In the genomic region with DNA sequence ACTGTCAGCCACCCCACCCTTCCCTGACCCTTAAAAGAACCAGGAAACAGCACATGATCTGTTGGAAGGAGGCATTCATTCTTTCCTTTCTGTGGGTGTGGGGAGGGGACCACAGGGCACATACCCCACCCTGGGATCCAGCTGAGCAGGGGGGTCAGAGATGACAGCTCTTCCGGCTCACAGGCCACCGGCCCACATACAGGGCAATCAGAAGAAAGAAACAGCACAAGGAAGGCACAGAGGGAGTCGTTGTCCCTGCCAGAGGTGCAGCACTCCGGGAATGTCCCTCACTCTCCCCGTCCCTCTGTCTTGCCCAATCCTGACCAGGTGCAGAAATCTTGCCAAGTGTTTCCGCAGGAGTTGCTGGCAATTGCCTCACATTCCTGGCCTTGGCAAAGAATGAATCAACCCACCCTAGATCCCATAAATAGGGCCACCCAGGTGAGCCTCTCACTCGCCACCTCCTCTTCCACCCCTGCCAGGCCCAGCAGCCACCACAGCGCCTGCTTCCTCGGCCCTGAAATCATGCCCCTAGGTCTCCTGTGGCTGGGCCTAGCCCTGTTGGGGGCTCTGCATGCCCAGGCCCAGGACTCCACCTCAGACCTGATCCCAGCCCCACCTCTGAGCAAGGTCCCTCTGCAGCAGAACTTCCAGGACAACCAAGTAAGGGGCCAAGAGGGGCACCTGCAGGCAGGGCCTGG, we compare ENCODE assay signal across 2 cellular contexts.
TF ChIP-seq lines count a peak whose summit lies in the region.

A gene (plus strand): TSS at position 453 of the 701 bp plus-strand sequence. CDS start 73 bp downstream, at position 526.

TF ChIP-seq in IMR-90, 13 proteins besides CTCF, POLR2A, EP300 and RAD21:
- TF ChIP-seq MXI1 (IDR thresholded peaks at IDR 0.05; ENCODE audit: borderline replicate concordance, low read depth, low read length) (no peak), CHD1 (IDR thresholded peaks at IDR 0.05; ENCODE audit: low read depth, low read length) (no peak), FOS (IDR thresholded peaks at IDR 0.05; ENCODE audit: low read depth, low read length) (no peak), MAZ (IDR thresholded peaks at IDR 0.05; ENCODE audit: borderline replicate concordance, low read depth, low read length) (no peak), RCOR1 (IDR thresholded peaks at IDR 0.05; ENCODE audit: insufficient replicate concordance, low read length) (no peak), BHLHE40 (IDR thresholded peaks at IDR 0.05; ENCODE audit: low read depth, low read length) (no peak), SMC3 (IDR thresholded peaks at IDR 0.05; ENCODE audit: low read depth, low read length) (no peak), RFX5 (IDR thresholded peaks at IDR 0.05; ENCODE audit: low read depth, low read length) (no peak), MAFK (IDR thresholded peaks at IDR 0.05; ENCODE audit: low read depth, low read length) (no peak)
- TF ChIP-seq, protein P1, sequence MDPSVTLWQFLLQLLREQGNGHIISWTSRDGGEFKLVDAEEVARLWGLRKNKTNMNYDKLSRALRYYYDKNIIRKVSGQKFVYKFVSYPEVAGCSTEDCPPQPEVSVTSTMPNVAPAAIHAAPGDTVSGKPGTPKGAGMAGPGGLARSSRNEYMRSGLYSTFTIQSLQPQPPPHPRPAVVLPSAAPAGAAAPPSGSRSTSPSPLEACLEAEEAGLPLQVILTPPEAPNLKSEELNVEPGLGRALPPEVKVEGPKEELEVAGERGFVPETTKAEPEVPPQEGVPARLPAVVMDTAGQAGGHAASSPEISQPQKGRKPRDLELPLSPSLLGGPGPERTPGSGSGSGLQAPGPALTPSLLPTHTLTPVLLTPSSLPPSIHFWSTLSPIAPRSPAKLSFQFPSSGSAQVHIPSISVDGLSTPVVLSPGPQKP (IDR thresholded peaks at IDR 0.05; ENCODE audit: borderline replicate concordance, low read depth, low read length), result no peak
- TF ChIP-seq, protein P2, sequence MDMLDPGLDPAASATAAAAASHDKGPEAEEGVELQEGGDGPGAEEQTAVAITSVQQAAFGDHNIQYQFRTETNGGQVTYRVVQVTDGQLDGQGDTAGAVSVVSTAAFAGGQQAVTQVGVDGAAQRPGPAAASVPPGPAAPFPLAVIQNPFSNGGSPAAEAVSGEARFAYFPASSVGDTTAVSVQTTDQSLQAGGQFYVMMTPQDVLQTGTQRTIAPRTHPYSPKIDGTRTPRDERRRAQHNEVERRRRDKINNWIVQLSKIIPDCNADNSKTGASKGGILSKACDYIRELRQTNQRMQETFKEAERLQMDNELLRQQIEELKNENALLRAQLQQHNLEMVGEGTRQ (IDR thresholded peaks at IDR 0.05; ENCODE audit: low read depth, low read length), result no peak

TF ChIP-seq in liver, 16 proteins besides CTCF, POLR2A, EP300 and RAD21:
- peak; percentile 69 for TF ChIP-seq SP1 (IDR thresholded peaks at IDR 0.05)
- peak; percentile 52 for TF ChIP-seq NR2F2 (IDR thresholded peaks at IDR 0.05)
- TF ChIP-seq, protein P3, sequence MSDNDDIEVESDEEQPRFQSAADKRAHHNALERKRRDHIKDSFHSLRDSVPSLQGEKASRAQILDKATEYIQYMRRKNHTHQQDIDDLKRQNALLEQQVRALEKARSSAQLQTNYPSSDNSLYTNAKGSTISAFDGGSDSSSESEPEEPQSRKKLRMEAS (IDR thresholded peaks at IDR 0.05), result no peak
- TF ChIP-seq FOXA1 (IDR thresholded peaks at IDR 0.05), result no peak
- peak; percentile 60 to 69 for TF ChIP-seq RXRA (IDR thresholded peaks at IDR 0.05)
- no peak for TF ChIP-seq GABPA (IDR thresholded peaks at IDR 0.05 in 1 of 2, conservative IDR thresholded peaks at IDR 0.05 in 1 of 2)
- TF ChIP-seq, protein P4, sequence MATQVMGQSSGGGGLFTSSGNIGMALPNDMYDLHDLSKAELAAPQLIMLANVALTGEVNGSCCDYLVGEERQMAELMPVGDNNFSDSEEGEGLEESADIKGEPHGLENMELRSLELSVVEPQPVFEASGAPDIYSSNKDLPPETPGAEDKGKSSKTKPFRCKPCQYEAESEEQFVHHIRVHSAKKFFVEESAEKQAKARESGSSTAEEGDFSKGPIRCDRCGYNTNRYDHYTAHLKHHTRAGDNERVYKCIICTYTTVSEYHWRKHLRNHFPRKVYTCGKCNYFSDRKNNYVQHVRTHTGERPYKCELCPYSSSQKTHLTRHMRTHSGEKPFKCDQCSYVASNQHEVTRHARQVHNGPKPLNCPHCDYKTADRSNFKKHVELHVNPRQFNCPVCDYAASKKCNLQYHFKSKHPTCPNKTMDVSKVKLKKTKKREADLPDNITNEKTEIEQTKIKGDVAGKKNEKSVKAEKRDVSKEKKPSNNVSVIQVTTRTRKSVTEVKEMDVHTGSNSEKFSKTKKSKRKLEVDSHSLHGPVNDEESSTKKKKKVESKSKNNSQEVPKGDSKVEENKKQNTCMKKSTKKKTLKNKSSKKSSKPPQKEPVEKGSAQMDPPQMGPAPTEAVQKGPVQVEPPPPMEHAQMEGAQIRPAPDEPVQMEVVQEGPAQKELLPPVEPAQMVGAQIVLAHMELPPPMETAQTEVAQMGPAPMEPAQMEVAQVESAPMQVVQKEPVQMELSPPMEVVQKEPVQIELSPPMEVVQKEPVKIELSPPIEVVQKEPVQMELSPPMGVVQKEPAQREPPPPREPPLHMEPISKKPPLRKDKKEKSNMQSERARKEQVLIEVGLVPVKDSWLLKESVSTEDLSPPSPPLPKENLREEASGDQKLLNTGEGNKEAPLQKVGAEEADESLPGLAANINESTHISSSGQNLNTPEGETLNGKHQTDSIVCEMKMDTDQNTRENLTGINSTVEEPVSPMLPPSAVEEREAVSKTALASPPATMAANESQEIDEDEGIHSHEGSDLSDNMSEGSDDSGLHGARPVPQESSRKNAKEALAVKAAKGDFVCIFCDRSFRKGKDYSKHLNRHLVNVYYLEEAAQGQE (IDR thresholded peaks at IDR 0.05), result no peak
- TF ChIP-seq EGR1 (IDR thresholded peaks at IDR 0.05; ENCODE audit: low read depth in 2 of 2), result peak in 1 of 2 donors; percentile 17
- peak; percentile 38 to 58 for TF ChIP-seq HNF4A (conservative IDR thresholded peaks at IDR 0.05)
TF ChIP-seq in liver: peak in this region for 5.
